Comparison of ENCODE assay signal across 21 cellular contexts in the genomic region with DNA sequence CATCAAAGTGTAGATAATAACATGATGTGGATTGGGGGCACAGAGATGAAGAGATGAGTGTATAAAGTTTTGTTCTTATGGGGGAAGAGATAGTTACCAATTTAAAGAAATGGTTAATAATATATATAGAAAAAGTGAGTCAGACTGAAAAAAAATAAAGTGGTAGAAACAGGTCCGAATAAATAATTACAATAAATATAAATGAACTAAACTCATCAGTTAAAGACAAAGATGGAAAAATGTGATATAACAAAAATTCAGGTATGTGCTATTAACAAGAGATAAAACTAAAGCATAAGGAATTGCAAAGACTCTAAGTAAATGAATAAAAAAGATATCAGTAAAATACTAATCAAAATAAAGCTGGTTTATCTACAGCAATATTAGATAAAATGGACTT.
A peak's percentile ranks its signal among the peaks of the same experiment; 100 is the strongest.
DNase-seq lines count a peak whose midpoint lies in the region; ATAC-seq and FAIRE-seq lines count a peak whose summit lies in the region.
"Had no signal": no experiment of that assay in that cellular context is flagged by ENCODE, and none has a peak within 500 bp of the region (broad histone marks: within the 10 kb centered on the region; RNA-seq: fewer than 3 reads in every experiment).

No MANE protein-coding gene starts in this region.

- no peak overlapping the region for H2BK12ac ChIP-seq in mesenchymal stem cell (ENCODE audit: low read length in 2 of 2)

- 82 to 98% (median 89%) methylated on average over 1 of the region's 1 CpG for WGBS in small intestine, 3 donors
- no CpG with 5 or more reads among the region's 1 CpG for WGBS in mesenchymal stem cell

- H3K9ac ChIP-seq in mesenchymal stem cell (ENCODE audit: low read length), result no peak overlapping the region
- H3K9ac ChIP-seq: BLaER1 treated with 17β-estradiol and CSF1 and Interleukin-3, amounts not matched to agents 10 nM and 100 nM had no signal

- H3K36me3 ChIP-seq in small intestine (ENCODE audit: control insufficient read depth in 2 of 2, insufficient read depth in 2 of 2, low read length in 2 of 2), result no peaks in the 10 kb centered on the region
- no peaks in the 10 kb centered on the region for H3K36me3 ChIP-seq in mesenchymal stem cell (ENCODE audit: control insufficient read depth in 1 of 2, insufficient read depth in 2 of 2, low read depth in 1 of 2, low read length in 2 of 2)
- H3K36me3 ChIP-seq: BLaER1 treated with 17β-estradiol and CSF1 and Interleukin-3, amounts not matched to agents 10 nM and 100 nM had no signal

- no peak overlapping the region for H4K91ac ChIP-seq in mesenchymal stem cell (ENCODE audit: low read length)

- no peak overlapping the region for H4K8ac ChIP-seq in mesenchymal stem cell (ENCODE audit: low read length)

- H3K4ac ChIP-seq in mesenchymal stem cell (ENCODE audit: low read depth in 1 of 2, low read length in 2 of 2), result no peak overlapping the region

- DNase-seq in small intestine, result no peak
- DNase-seq in NCI-H2196 (lab: John Stamatoyannopoulos, UW; ENCODE audit: unreplicated experiment), result no peak
- no peak for DNase-seq in mesenchymal stem cell
- DNase-seq: 8988T; AML-193; Caco-2; Calu3; CD4-positive, alpha-beta T cell; CD8-positive, alpha-beta T cell; DMS79 treated with DMSO at 0.1 percent for 48 hours; GDM1 had no signal

- no peaks in the 10 kb centered on the region for H3K27me3 ChIP-seq in small intestine (ENCODE audit: control insufficient read depth in 2 of 2, insufficient read depth in 2 of 2, low read length in 2 of 2)
- H3K27me3 ChIP-seq in mesenchymal stem cell (ENCODE audit: control insufficient read depth in 1 of 2, insufficient read depth in 1 of 2, low read length in 2 of 2), result no peaks in the 10 kb centered on the region
- H3K27me3 ChIP-seq: BLaER1 treated with 17β-estradiol and CSF1 and Interleukin-3, amounts not matched to agents 10 nM and 100 nM had no signal

- H3K4me2 ChIP-seq in mesenchymal stem cell (ENCODE audit: low read length, poor library complexity, severe bottlenecking), result no peak overlapping the region
- H3K4me2 ChIP-seq: A549; BLaER1 treated with 17β-estradiol and CSF1 and Interleukin-3, amounts not matched to agents 10 nM and 100 nM had no signal

- no peak for ATAC-seq in GM18909 (IDR thresholded peaks at IDR 0.05; ENCODE audit: poor library complexity, unreplicated experiment)
- ATAC-seq: A549; CD8-positive, alpha-beta T cell; GM12878 had no signal

- H3K18ac ChIP-seq in mesenchymal stem cell (ENCODE audit: low read depth in 1 of 2, low read length in 2 of 2), result no peak overlapping the region

- no peak overlapping the region for H3K23ac ChIP-seq in mesenchymal stem cell (ENCODE audit: low read length in 2 of 2)

- H3K4me3 ChIP-seq in small intestine (ENCODE audit: low read depth in 1 of 2, low read length in 2 of 2) (no peak overlapping the region), mesenchymal stem cell (ENCODE audit: insufficient read depth in 1 of 2, low read depth in 1 of 2, low read length in 2 of 2) (no peak overlapping the region)
- H3K4me3 ChIP-seq: A549; BLaER1 treated with 17β-estradiol and CSF1 and Interleukin-3, amounts not matched to agents 10 nM and 100 nM; GM12878 had no signal

- H3K14ac ChIP-seq in mesenchymal stem cell (ENCODE audit: low read length in 2 of 2), result no peak overlapping the region

- H3K27ac ChIP-seq in small intestine (ENCODE audit: low read depth in 1 of 2, low read length in 1 of 2) (no peak overlapping the region), mesenchymal stem cell (ENCODE audit: low read length, poor library complexity, severe bottlenecking) (no peak overlapping the region)
- H3K27ac ChIP-seq: A549; BLaER1 treated with 17β-estradiol and CSF1 and Interleukin-3, amounts not matched to agents 10 nM and 100 nM; C4-2B had no signal

- H2BK5ac ChIP-seq in mesenchymal stem cell (ENCODE audit: low read depth, low read length, poor library complexity, severe bottlenecking), result no peak overlapping the region

- no peak overlapping the region for H2BK15ac ChIP-seq in mesenchymal stem cell (ENCODE audit: low read depth, poor library complexity, severe bottlenecking)

- FAIRE-seq in G401.6 (lab: Jason Lieb, UNC), result peak; percentile 8
- FAIRE-seq in colon (lab: Jason Lieb, UNC), result peak; percentile 14
- peak; percentile 74 for FAIRE-seq in small intestine (lab: Jason Lieb, UNC)
- FAIRE-seq: A549, D721Med, GM12878, GM12892, GM18507 had no signal

- H3K4me1 ChIP-seq in small intestine (ENCODE audit: control insufficient read depth in 2 of 2, insufficient read depth in 1 of 2, low read depth in 1 of 2, low read length in 1 of 2) (no peaks in the 10 kb centered on the region), mesenchymal stem cell (ENCODE audit: control insufficient read depth, insufficient read depth, low read depth, low read length) (peaks cover 2% of the 10 kb centered on the region)

- H2AFZ ChIP-seq in mesenchymal stem cell (ENCODE audit: low read depth, low read length), result no peak overlapping the region

- no peak overlapping the region for H2AK5ac ChIP-seq in mesenchymal stem cell (ENCODE audit: low read length, severe bottlenecking)

- H2BK120ac ChIP-seq in mesenchymal stem cell (ENCODE audit: low read depth, low read length), result no peak overlapping the region

- no peaks in the 10 kb centered on the region for H3K79me1 ChIP-seq in mesenchymal stem cell (replicated peaks; ENCODE audit: low read length, poor library complexity, severe bottlenecking)

- H3K9me3 ChIP-seq in small intestine (ENCODE audit: control insufficient read depth, low read depth) (no peaks in the 10 kb centered on the region), mesenchymal stem cell (ENCODE audit: control insufficient read depth, low read length) (no peaks in the 10 kb centered on the region)
